Comparison of ENCODE assay signal across 11 cellular contexts in the genomic region with DNA sequence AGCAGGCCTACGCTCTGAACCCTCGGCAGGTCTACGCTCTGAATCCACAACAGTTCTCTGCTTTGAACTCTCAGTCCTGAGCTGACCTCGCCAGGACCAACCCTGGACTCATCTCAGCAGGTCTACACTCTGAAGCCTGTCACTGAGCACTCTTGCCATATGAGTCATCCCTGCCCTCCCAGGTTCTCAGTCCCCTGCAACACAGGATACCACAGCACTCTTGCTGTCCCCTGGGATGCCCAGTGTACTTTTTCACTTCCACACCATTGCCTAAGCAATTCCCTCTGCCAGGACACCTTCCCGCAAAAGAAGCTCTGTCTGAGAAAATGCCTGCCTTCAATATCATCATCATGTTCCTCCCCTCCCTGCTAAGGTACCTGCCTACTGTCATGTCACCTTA. TPM values are rescaled to one million over a fixed set of nuclear protein-coding genes. Genes with fewer than 3 reads are reported as not detected.
DNase-seq lines count a peak whose midpoint lies in the region; ATAC-seq and TF ChIP-seq lines count a peak whose summit lies in the region.
"Had no signal": no experiment of that assay in that cellular context is flagged by ENCODE, and none has a peak within 500 bp of the region (broad histone marks: within the 10 kb centered on the region; RNA-seq: fewer than 3 reads in every experiment).

No MANE protein-coding gene starts in this region.

- peak overlapping the region in 5 of 7 donors; percentile 19 to 87 (median 58) for H3K27ac Mint-ChIP-seq in CD14-positive monocyte
- peak overlapping the region; percentile 15 for H3K27ac Mint-ChIP-seq in central memory CD8-positive, alpha-beta T cell (ENCODE audit: low read depth)

- DNase-seq in CD14-positive monocyte (ENCODE audit: low spot score): no peak
- DNase-seq in central memory CD8-positive, alpha-beta T cell (ENCODE audit: low spot score in 2 of 2): no peak
- DNase-seq in H7: no peak
- no peak for DNase-seq in MG63
- DNase-seq in T-helper 2 cell: no peak
- DNase-seq in SHP77 treated with DMSO at 0.1 percent for 48 hours (lab: John Stamatoyannopoulos, UW): no peak
- DNase-seq: caudate nucleus, GOT3, NCI-H146 had no signal

- H3K27me3 Mint-ChIP-seq in CD14-positive monocyte (ENCODE audit: low read depth in 3 of 3): peaks cover 0 to 2% (median 0%) of the 10 kb centered on the region in 3 donors
- no peaks in the 10 kb centered on the region for H3K27me3 Mint-ChIP-seq in central memory CD8-positive, alpha-beta T cell

- H3K36me3 ChIP-seq in H7 (replicated peaks; ENCODE audit: control insufficient read depth, insufficient read depth, low read length) (peaks cover 29% of the 10 kb centered on the region), MG63 (no peaks in the 10 kb centered on the region)

- H3K4me3 ChIP-seq in H7 (ENCODE audit: insufficient read depth, low read depth, low read length): no peak overlapping the region
- no peak overlapping the region for H3K4me3 ChIP-seq in MG63

- H3K9me3 Mint-ChIP-seq in CD14-positive monocyte: no peaks in the 10 kb centered on the region
- H3K9me3 Mint-ChIP-seq in central memory CD8-positive, alpha-beta T cell: no peaks in the 10 kb centered on the region

- peak; percentile 60 for ATAC-seq in GM19438 (IDR thresholded peaks at IDR 0.05; ENCODE audit: low read depth, unreplicated experiment)
- peak; percentile 65 for ATAC-seq in HG03342 (IDR thresholded peaks at IDR 0.05; ENCODE audit: unreplicated experiment)
- ATAC-seq in central memory CD8-positive, alpha-beta T cell (replicated peaks; ENCODE audit: extremely low read depth, poor library complexity, severe bottlenecking): no peak

- no peaks in the 10 kb centered on the region for H3K4me1 Mint-ChIP-seq in CD14-positive monocyte
- peaks cover 19% of the 10 kb centered on the region for H3K4me1 Mint-ChIP-seq in central memory CD8-positive, alpha-beta T cell

- H3K9me3 ChIP-seq in MG63: no peaks in the 10 kb centered on the region

- H3K4me3 Mint-ChIP-seq in CD14-positive monocyte: no peak overlapping the region
- H3K4me3 Mint-ChIP-seq in central memory CD8-positive, alpha-beta T cell: no peak overlapping the region

- TF ChIP-seq CTCF in CD14-positive monocyte (IDR thresholded peaks at IDR 0.05): no peak

- H3K36me3 Mint-ChIP-seq in CD14-positive monocyte: peaks cover 55 to 75% of the 10 kb centered on the region in 2 donors
- peaks cover 44% of the 10 kb centered on the region for H3K36me3 Mint-ChIP-seq in central memory CD8-positive, alpha-beta T cell (ENCODE audit: insufficient read depth)

- H3K27me3 ChIP-seq in H7 (ENCODE audit: control insufficient read depth, insufficient read depth, low read length): no peaks in the 10 kb centered on the region
- H3K27me3 ChIP-seq in MG63: no peaks in the 10 kb centered on the region

- intact Hi-C loops in CD14-positive monocyte (cut with micrococcal nuclease): no loop called here

RNA-seq across cellular contexts. Expression of gene NUP210, which starts 42.0 kb away (rescaled TPM):
- polyA plus RNA-seq in CD14-positive monocyte: 10 to 100 TPM in 1 of 2 donors, 1 to 10 TPM in 1; 7.9 to 13.0 TPM
- 40.1 and 50.3 TPM in 2 replicates for total RNA-seq in H7 (2014; rRNA removed; shearing (Covaris generic))
- total RNA-seq in MG63 (2014; rRNA removed; shearing (Covaris generic); ENCODE audit: low replicate concordance): 14.6 and 16.4 TPM in 2 replicates
